In the genomic region with DNA sequence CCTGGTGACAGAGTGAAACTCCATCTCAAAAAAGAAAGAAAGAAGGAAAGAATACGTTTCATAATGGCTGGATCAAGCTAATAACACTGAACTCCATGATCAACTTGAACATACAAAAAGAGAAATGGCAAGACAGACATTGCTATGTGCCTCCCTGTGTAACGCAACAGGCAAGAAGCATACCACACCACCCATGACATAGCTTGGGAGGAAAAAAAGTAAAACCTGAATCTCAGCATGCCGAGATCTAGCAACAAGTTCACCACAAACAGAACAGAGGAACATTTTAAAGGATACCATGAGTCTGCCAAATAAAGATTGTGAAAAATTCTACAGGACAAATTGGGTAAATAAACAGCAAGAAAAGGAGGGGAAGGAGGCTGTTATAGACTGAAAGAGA, we compare ENCODE assay signal across 23 cellular contexts.
"Had no signal": no experiment of that assay in that cellular context is flagged by ENCODE, and none has a peak within 500 bp of the region (broad histone marks: within the 10 kb centered on the region; RNA-seq: fewer than 3 reads in every experiment).

No MANE protein-coding gene starts in this region.

- DNase-seq: effector memory CD4-positive, alpha-beta T cell; glutamatergic neuron; kidney; left colon; mammary epithelial cell; natural killer cell; posterior cingulate gyrus; right lobe of liver; spleen; stimulated activated CD4-positive, alpha-beta T cell treated with anti-CD3 and anti-CD28 coated beads, Interleukin-15, amount 100 ng/mL, for 24 hours; stimulated activated CD4-positive, alpha-beta T cell treated with anti-CD3 and anti-CD28 coated beads, Interleukin-1b, Interleukin-23, amount 100 ng/mL, for 48 hours; stimulated activated CD4-positive, alpha-beta T cell treated with anti-CD3 and anti-CD28 coated beads, Interleukin-4, amount 100 ng/mL, for 4 hours; stimulated activated naive CD4-positive, alpha-beta T cell; stomach; substantia nigra; transverse colon; uterus had no signal

- H3K27ac ChIP-seq: hepatocyte, right lobe of liver, spleen, stomach, thoracic aorta, transverse colon, uterus had no signal

- ATAC-seq: esophagus mucosa, left colon, natural killer cell, right lobe of liver had no signal

- FAIRE-seq: endometrium, frontal cortex, kidney had no signal

- H3K4me2 ChIP-seq: hepatocyte had no signal

- H3K9me3 ChIP-seq: right lobe of liver, stomach, thoracic aorta, transverse colon, uterus had no signal

- H3K36me3 Mint-ChIP-seq: natural killer cell had no signal

- H3K36me3 ChIP-seq: right lobe of liver, spleen, stomach, thoracic aorta, transverse colon, uterus had no signal

- H3K4me1 Mint-ChIP-seq: natural killer cell, neural crest cell had no signal

- H3K4me1 ChIP-seq: right lobe of liver, spleen, transverse colon, uterus had no signal

- H2AFZ ChIP-seq: hepatocyte had no signal

- H3K4me3 ChIP-seq: hepatocyte, right lobe of liver, spleen, stomach, thoracic aorta, transverse colon, uterus had no signal

- H3K27me3 ChIP-seq: hepatocyte, right lobe of liver, spleen, stomach, transverse colon, uterus had no signal

- H3K9me3 Mint-ChIP-seq: neural crest cell had no signal

- H3K27ac Mint-ChIP-seq: natural killer cell had no signal

- H3K4me3 Mint-ChIP-seq: natural killer cell, neural crest cell had no signal
